ENCODE assay signal across 20 cellular contexts in the genomic region with DNA sequence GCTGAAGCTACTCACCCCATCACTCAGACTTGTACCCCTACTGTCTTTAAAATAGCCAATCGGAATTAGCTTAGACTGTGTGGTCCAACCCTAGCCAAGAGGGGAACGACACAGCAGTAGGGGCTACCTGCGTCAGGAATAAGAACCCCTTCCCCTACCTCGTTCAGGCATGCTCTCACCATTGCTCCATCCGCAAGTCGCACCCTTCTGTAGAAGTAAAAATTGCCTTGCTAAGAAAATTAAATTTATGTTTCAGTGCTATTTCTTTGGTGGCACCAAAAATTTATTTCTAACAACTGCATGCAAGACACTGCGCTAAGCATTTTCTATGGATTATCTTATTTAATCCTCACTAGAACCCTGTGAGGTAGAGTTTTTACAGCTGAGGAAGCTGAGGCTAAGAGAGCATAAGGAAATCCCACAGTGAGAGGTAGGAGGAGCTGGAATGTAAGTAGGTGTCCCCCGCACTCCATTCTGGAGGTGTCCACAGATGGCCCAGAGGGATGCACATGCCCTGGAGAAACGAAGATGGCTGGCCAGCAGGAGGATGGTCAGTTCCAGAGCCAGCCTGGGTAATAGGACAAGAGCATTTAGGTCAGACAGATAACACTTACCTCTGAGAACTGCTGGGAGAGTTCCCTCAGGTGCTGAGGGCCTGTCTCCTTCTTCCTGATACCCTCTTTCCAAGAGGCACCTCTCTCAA. TPM values are rescaled to one million over a fixed set of nuclear protein-coding genes. Genes with fewer than 3 reads are reported as not detected.
DNase-seq lines count a peak whose midpoint lies in the region; ATAC-seq and TF ChIP-seq lines count a peak whose summit lies in the region.
"Had no signal": no experiment of that assay in that cellular context is flagged by ENCODE, and none has a peak within 500 bp of the region (broad histone marks: within the 10 kb centered on the region; RNA-seq: fewer than 3 reads in every experiment).

No MANE protein-coding gene starts in this region.

- CTCF ChIA-PET in Calu3 (lab: Charles Lee), result interaction anchor here (0.7 kb wide), 1 partner anchor 202 kb away, joined by 3 read pairs; no protein-coding TSS in a partner anchor

- no TSS peak for BruUV-seq in Calu3 (replicated peaks; lab: Mats Ljungman, UMichigan)

- H3K27ac Mint-ChIP-seq in Calu3 (ENCODE audit: unreplicated experiment) (peak overlapping the region; percentile 25), T-helper 17 cell (peak overlapping the region; percentile 22), glutamatergic neuron (ENCODE audit: unreplicated experiment) (peak overlapping the region; percentile 4), osteocyte (ENCODE audit: unreplicated experiment) (no peak overlapping the region)
- H3K27ac Mint-ChIP-seq: CD4-positive, CD25-positive, alpha-beta regulatory T cell had no signal

- H3K9me3 Mint-ChIP-seq in Calu3 (ENCODE audit: low read depth, unreplicated experiment) (peaks cover 6% of the 10 kb centered on the region), glutamatergic neuron (ENCODE audit: unreplicated experiment) (peaks cover 5% of the 10 kb centered on the region), osteocyte (ENCODE audit: unreplicated experiment) (no peaks in the 10 kb centered on the region)
- H3K9me3 Mint-ChIP-seq: CD4-positive, CD25-positive, alpha-beta regulatory T cell had no signal

- intact Hi-C loops in Calu3 (cut with micrococcal nuclease; ENCODE audit: unreplicated experiment), result no loop called here

- H3K27me3 Mint-ChIP-seq in Calu3 (ENCODE audit: unreplicated experiment), result no peaks in the 10 kb centered on the region
- H3K27me3 Mint-ChIP-seq in T-helper 17 cell, result peaks cover 7% of the 10 kb centered on the region
- peaks cover 2% of the 10 kb centered on the region for H3K27me3 Mint-ChIP-seq in glutamatergic neuron (ENCODE audit: unreplicated experiment)
- H3K27me3 Mint-ChIP-seq in osteocyte (ENCODE audit: unreplicated experiment), result peaks cover 4% of the 10 kb centered on the region
- H3K27me3 Mint-ChIP-seq: IgD-negative memory B cell had no signal

- H3K4me1 Mint-ChIP-seq in Calu3 (ENCODE audit: low read depth, unreplicated experiment), result peaks cover 10% of the 10 kb centered on the region
- no peaks in the 10 kb centered on the region for H3K4me1 Mint-ChIP-seq in T-helper 17 cell
- H3K4me1 Mint-ChIP-seq in glutamatergic neuron (ENCODE audit: low read depth, unreplicated experiment), result no peaks in the 10 kb centered on the region
- no peaks in the 10 kb centered on the region for H3K4me1 Mint-ChIP-seq in osteocyte (ENCODE audit: unreplicated experiment)
- H3K4me1 Mint-ChIP-seq: CD4-positive, CD25-positive, alpha-beta regulatory T cell; IgD-negative memory B cell had no signal

- no peak for DNase-seq in Calu3
- DNase-seq in T-helper 17 cell, result no peak
- no peak for DNase-seq in glutamatergic neuron
- peak; percentile 73 for DNase-seq in osteocyte (ENCODE audit: extremely low spot score, unreplicated experiment)
- DNase-seq in activated gamma-delta T cell (lab: John Stamatoyannopoulos, UW), result no peak
- no peak for DNase-seq in NCI-H748 (lab: John Stamatoyannopoulos, UW; ENCODE audit: unreplicated experiment)
- DNase-seq: ACHN; BE2C; C1 segment of cervical spinal cord; Caco-2; CD4-positive, CD25-positive, alpha-beta regulatory T cell; DMS153; DMS79; GDM1; GOT3; H7 had no signal

- no peaks in the 10 kb centered on the region for H3K9me3 ChIP-seq in T-helper 17 cell (ENCODE audit: control insufficient read depth, low read length, poor library complexity, severe bottlenecking)
- H3K9me3 ChIP-seq: BE2C, Caco-2 had no signal

- H3K4me3 Mint-ChIP-seq in Calu3 (ENCODE audit: low read depth, unreplicated experiment), result no peak overlapping the region
- H3K4me3 Mint-ChIP-seq in T-helper 17 cell, result no peak overlapping the region
- no peak overlapping the region for H3K4me3 Mint-ChIP-seq in glutamatergic neuron (ENCODE audit: unreplicated experiment)
- no peak overlapping the region for H3K4me3 Mint-ChIP-seq in osteocyte (ENCODE audit: unreplicated experiment)
- H3K4me3 Mint-ChIP-seq: CD4-positive, CD25-positive, alpha-beta regulatory T cell had no signal

- H3K36me3 Mint-ChIP-seq in Calu3 (ENCODE audit: insufficient read depth, unreplicated experiment) (peaks cover 5% of the 10 kb centered on the region), T-helper 17 cell (ENCODE audit: low read depth) (peaks cover 5% of the 10 kb centered on the region), glutamatergic neuron (ENCODE audit: unreplicated experiment) (peaks cover 15% of the 10 kb centered on the region), osteocyte (ENCODE audit: unreplicated experiment) (no peaks in the 10 kb centered on the region)
- H3K36me3 Mint-ChIP-seq: CD4-positive, CD25-positive, alpha-beta regulatory T cell; IgD-negative memory B cell had no signal

- ATAC-seq in T-helper 17 cell, result no peak
- no peak for ATAC-seq in HG02870 (IDR thresholded peaks at IDR 0.05; ENCODE audit: unreplicated experiment)
- no peak for ATAC-seq in GM18870 (IDR thresholded peaks at IDR 0.05; ENCODE audit: unreplicated experiment)
- ATAC-seq: HCT116 had no signal

- TF ChIP-seq CTCF in Calu3 (IDR thresholded peaks at IDR 0.05; ENCODE audit: unreplicated experiment) (no peak), glutamatergic neuron (IDR thresholded peaks at IDR 0.05; ENCODE audit: partially characterized antibody, unreplicated experiment) (no peak), osteocyte (IDR thresholded peaks at IDR 0.05) (no peak)

RNA-seq across cellular contexts. Expression of gene CACUL1, which starts 15.3 kb away (rescaled TPM):
- total RNA-seq in Calu3 (2022) (38.3 and 44.6 TPM in 2 replicates), T-helper 17 cell (10 to 100 TPM; 30.3 to 32.0 TPM), glutamatergic neuron (ENCODE audit: unreplicated experiment) (64.5 TPM), osteocyte (34.0 and 37.5 TPM in 2 replicates)
